Comparison of ENCODE assay signal across 16 cellular contexts in genomic region chr3:38015984-38016383, GRCh38. TPM values are rescaled to one million over a fixed set of nuclear protein-coding genes. Genes with fewer than 3 reads are reported as not detected.
DNase-seq lines count a peak whose midpoint lies in the region; ATAC-seq and TF ChIP-seq lines count a peak whose summit lies in the region.
"Had no signal": no experiment of that assay in that cellular context is flagged by ENCODE, and none has a peak within 500 bp of the region (broad histone marks: within the 10 kb centered on the region; RNA-seq: fewer than 3 reads in every experiment).

No MANE protein-coding gene starts in this region.

- H3K9ac ChIP-seq in colonic mucosa (ENCODE audit: low read depth in 2 of 2, low read length in 2 of 2) (peak overlapping the region in 1 of 2 donors; percentile 35), neuronal stem cell (ENCODE audit: low read depth, low read length, poor library complexity) (no peak overlapping the region)
- H3K9ac ChIP-seq: GM23248 had no signal

- H3K4me1 ChIP-seq in HEK293 (ENCODE audit: control insufficient read depth, insufficient read depth, low read length) (no peaks in the 10 kb centered on the region), colonic mucosa (no peaks in the 10 kb centered on the region), neuronal stem cell (ENCODE audit: control insufficient read depth in 2 of 2, insufficient read depth in 1 of 2, low read depth in 1 of 2, low read length in 2 of 2) (no peaks in the 10 kb centered on the region), transverse colon (peaks cover 0 to 40% (median 20%) of the 10 kb centered on the region in 4 donors)

- H2BK120ac ChIP-seq in neuronal stem cell (ENCODE audit: low read depth, low read length) = no peak overlapping the region

- POLR2A ChIA-PET in HEK293 (lab: Yijun Ruan, JAX) = no interaction called here

- H4K8ac ChIP-seq in neuronal stem cell (ENCODE audit: low read depth, low read length) = no peak overlapping the region

- no peak overlapping the region for H3K14ac ChIP-seq in neuronal stem cell (ENCODE audit: low read length)

- H3K23ac ChIP-seq in neuronal stem cell (ENCODE audit: low read depth, low read length, poor library complexity) = peak overlapping the region; percentile 58

- no peak for TF ChIP-seq EP300 in transverse colon (IDR thresholded peaks at IDR 0.05; ENCODE audit: low read depth)

- no peak overlapping the region for H3K4ac ChIP-seq in neuronal stem cell (ENCODE audit: low read length)

- TF ChIP-seq POLR2A in transverse colon (IDR thresholded peaks at IDR 0.05) = no peak

- no peak for ATAC-seq in HG02981 (IDR thresholded peaks at IDR 0.05; ENCODE audit: unreplicated experiment)
- ATAC-seq: HCT116 had no signal

- no peak overlapping the region for H3K18ac ChIP-seq in neuronal stem cell (ENCODE audit: low read length)

- CTCF ChIA-PET in HEK293 (lab: Yijun Ruan, JAX) = interaction anchor here (1.3 kb wide), 1 partner anchor 12 kb away, joined by 3 read pairs; no protein-coding TSS in a partner anchor

- H3K4me3 ChIP-seq in HEK293 (ENCODE audit: low read depth, low read length) (no peak overlapping the region), colonic mucosa (no peak overlapping the region), neuronal stem cell (ENCODE audit: low read length in 2 of 2) (no peak overlapping the region), transverse colon (no peak overlapping the region)
- H3K4me3 ChIP-seq: BLaER1, GM23248 had no signal

- H2BK15ac ChIP-seq in neuronal stem cell (ENCODE audit: low read length) = no peak overlapping the region

- TF ChIP-seq CTCF in HEK293 (tag by site-specific recombination; IDR thresholded peaks at IDR 0.05) = no peak
- TF ChIP-seq CTCF in colonic mucosa (IDR thresholded peaks at IDR 0.05) = no peak
- no peak for TF ChIP-seq CTCF in transverse colon (IDR thresholded peaks at IDR 0.05)

- no CpG with 5 or more reads among the region's 3 CpGs for WGBS in neuronal stem cell (ENCODE audit: extremely low coverage in 2 of 2, insufficient read length in 2 of 2, insufficient replicate concordance in 1 of 2), 2 donors
- 61 to 80% methylated on average over 2 to 3 of the region's 3 CpGs for WGBS in transverse colon (ENCODE audit: low coverage in 1 of 2), 2 donors

- no peak for DNase-seq in colonic mucosa
- DNase-seq in neuronal stem cell (ENCODE audit: low spot score) = no peak
- no peak for DNase-seq in transverse colon
- DNase-seq in NCI-H446 treated with DMSO at 0.1 percent for 48 hours (lab: John Stamatoyannopoulos, UW) = no peak
- no peak for DNase-seq in NCI-H2227 (lab: John Stamatoyannopoulos, UW; ENCODE audit: unreplicated experiment)
- DNase-seq: 8988T; AML-193; CD4-positive, CD25-positive, alpha-beta regulatory T cell; DMS53; GF-D8; GM23248 had no signal

- no peak overlapping the region for H2AFZ ChIP-seq in neuronal stem cell (ENCODE audit: low read length)
- H2AFZ ChIP-seq: GM23248 had no signal

- no peak overlapping the region for H2BK5ac ChIP-seq in neuronal stem cell (ENCODE audit: low read length)

- H3K27me3 ChIP-seq in colonic mucosa (no peaks in the 10 kb centered on the region), neuronal stem cell (ENCODE audit: control insufficient read depth in 3 of 3, insufficient read depth in 3 of 3, low read depth in 1 of 3, low read length in 3 of 3) (no peaks in the 10 kb centered on the region), transverse colon (no peaks in the 10 kb centered on the region)
- H3K27me3 ChIP-seq: BLaER1 had no signal

- in situ Hi-C loops in transverse colon (cut with MboI; ENCODE audit: low pct_ligation_motif_present in 1 of 4, low pct_unique_long_range_greater_than_20kb in 1 of 4, low sequenced_read_pairs in 3 of 4) = no loop called here

- H3K79me1 ChIP-seq in neuronal stem cell (ENCODE audit: low read depth, low read length) = peaks cover 4% of the 10 kb centered on the region

- H4K91ac ChIP-seq in neuronal stem cell (ENCODE audit: low read depth, low read length, poor library complexity) = no peak overlapping the region

- no peak overlapping the region for H2BK12ac ChIP-seq in neuronal stem cell (ENCODE audit: low read length)

- no peak overlapping the region for H3K4me2 ChIP-seq in neuronal stem cell (ENCODE audit: insufficient read depth, low read length, poor library complexity, severe bottlenecking)
- H3K4me2 ChIP-seq: BLaER1 had no signal

- H2AK5ac ChIP-seq in neuronal stem cell (ENCODE audit: low read depth, low read length) = no peak overlapping the region

- peaks cover 0 to 11% of the 10 kb centered on the region in 2 experiments; a peak in 1 of 3 replicates for H3K36me3 ChIP-seq in HEK293 (ENCODE audit: control insufficient read depth in 2 of 2, insufficient read depth in 1 of 2, low read length in 2 of 2)
- peaks cover 7% of the 10 kb centered on the region for H3K36me3 ChIP-seq in colonic mucosa
- peaks cover 45 to 98% of the 10 kb centered on the region in 2 donors for H3K36me3 ChIP-seq in neuronal stem cell (replicated peaks in 1 of 2; ENCODE audit: control insufficient read depth in 2 of 2, insufficient read depth in 2 of 2, low read length in 2 of 2)
- peaks cover 0 to 27% (median 4%) of the 10 kb centered on the region in 4 donors for H3K36me3 ChIP-seq in transverse colon

- H3K27ac ChIP-seq in HEK293 (ENCODE audit: extremely low read depth, low read depth, low read length) = no peak overlapping the region
- H3K27ac ChIP-seq in colonic mucosa = peak overlapping the region; percentile 66
- no peak overlapping the region for H3K27ac ChIP-seq in neuronal stem cell (replicated peaks; ENCODE audit: low read length)
- peak overlapping the region; percentile 77 to 82 (median 80) for H3K27ac ChIP-seq in transverse colon
- H3K27ac ChIP-seq: GM23248 had no signal

- intact Hi-C loops in colonic mucosa (cut with DNase I) = no loop called here
- intact Hi-C loops in transverse colon (cut with DNase I; ENCODE audit: low total_unique reads) = no loop called here

- no peaks in the 10 kb centered on the region for H3K9me3 ChIP-seq in HEK293 (ENCODE audit: control insufficient read depth, insufficient read depth, low read depth, low read length)
- no peaks in the 10 kb centered on the region for H3K9me3 ChIP-seq in colonic mucosa
- H3K9me3 ChIP-seq in neuronal stem cell (replicated peaks in 1 of 2; ENCODE audit: control insufficient read depth in 2 of 2, insufficient read depth in 1 of 2, low read depth in 1 of 2, low read length in 2 of 2) = peaks cover 6 to 13% of the 10 kb centered on the region in 2 donors
- H3K9me3 ChIP-seq in transverse colon = no peaks in the 10 kb centered on the region

TF ChIP-seq in HEK293, 187 proteins besides CTCF, POLR2A, EP300 and RAD21:
- TF ChIP-seq ZNF560 (tag by site-specific recombination; IDR thresholded peaks at IDR 0.05; ENCODE audit: borderline replicate concordance) (no peak), ZNF311 (tag by site-specific recombination; IDR thresholded peaks at IDR 0.05; ENCODE audit: borderline replicate concordance) (no peak), ZNF280D (tag by site-specific recombination; IDR thresholded peaks at IDR 0.05) (0 out of 2 replicates have a peak, but pooled peaks have one; percentile 10)
TF ChIP-seq in HEK293: peak in this region for 1.

RNA-seq across cellular contexts. Expression of gene PLCD1, which starts 13.5 kb away (rescaled TPM):
- total RNA-seq in colonic mucosa = 10 to 100 TPM; 46.8 to 70.0 TPM
- 41.7 TPM for polyA plus RNA-seq in neuronal stem cell (2013, experiment 1 of 2)
- polyA plus RNA-seq in neuronal stem cell (2013, experiment 2 of 2) = 41.2 TPM
- 100 to 1,000 TPM in 2 of 4 donors, 10 to 100 TPM in 2; 21.1 to 126 (median 91.4) TPM for total RNA-seq in transverse colon

RNA-seq across cellular contexts. Expression of gene DLEC1, which starts 23.0 kb away (rescaled TPM):
- under 1 TPM; 0.52 to 0.56 TPM for total RNA-seq in colonic mucosa
- polyA plus RNA-seq in neuronal stem cell (2013, experiment 1 of 2) = 2.5 TPM
- polyA plus RNA-seq in neuronal stem cell (2013, experiment 2 of 2) = 2.5 TPM
- 1 to 10 TPM in 2 of 4 donors, under 1 TPM in 2; 0.20 to 4.1 (median 1.4) TPM for total RNA-seq in transverse colon
- total RNA-seq: GM23248, HT1080 had no signal

RNA-seq across cellular contexts. Expression of gene VILL, which starts 25.4 kb away (rescaled TPM):
- total RNA-seq in colonic mucosa (100 to 1,000 TPM; 155 to 166 TPM), transverse colon (100 to 1,000 TPM; 112 to 214 (median 172) TPM)
- 2.0 TPM for polyA plus RNA-seq in neuronal stem cell (2013, experiment 1 of 2)
- 1.7 TPM for polyA plus RNA-seq in neuronal stem cell (2013, experiment 2 of 2)

Comparison
In these comparisons a context has a peak if more than half of its experiments do, and no peak if none do; other contexts are left out.
1. H3K27ac ChIP-seq: peak in colonic mucosa (single experiment) and transverse colon (4 of 4); none in HEK293 (single experiment) and neuronal stem cell (single experiment).